Comparison of ENCODE assay signal across 20 cellular contexts in genomic region chr1:21547876-21548275, GRCh38. TPM values are rescaled to one million over a fixed set of nuclear protein-coding genes. Genes with fewer than 3 reads are reported as not detected.
"Had no signal": no experiment of that assay in that cellular context is flagged by ENCODE, and none has a peak within 500 bp of the region (broad histone marks: within the 10 kb centered on the region; RNA-seq: fewer than 3 reads in every experiment).

No MANE protein-coding gene starts in this region.

- H3K27ac ChIP-seq: brain microvascular endothelial cell, colonic mucosa, gastrocnemius medialis, ovary, SK-N-MC, thyroid gland had no signal

- H3K27me3 ChIP-seq: brain microvascular endothelial cell, colonic mucosa, ovary, thyroid gland had no signal

- H3K4me3 Mint-ChIP-seq: activated CD4-positive, alpha-beta memory T cell treated with anti-CD3 and anti-CD28 coated beads, Interleukin-2, amount 10 ng/mL, durations not matched to agents 7 days and 5 days; activated CD4-positive, alpha-beta T cell treated with anti-CD3 and anti-CD28 coated beads for 36 hours; activated CD8-positive, alpha-beta memory T cell treated with anti-CD3 and anti-CD28 coated beads, Interleukin-2, amount 10 ng/mL, durations not matched to agents 7 days and 5 days; activated naive CD4-positive, alpha-beta T cell treated with anti-CD3 and anti-CD28 coated beads for 36 hours; central memory CD8-positive, alpha-beta T cell; nephron progenitor cell had no signal

- H3K9me3 Mint-ChIP-seq: activated CD4-positive, alpha-beta memory T cell treated with anti-CD3 and anti-CD28 coated beads, Interleukin-2, amount 10 ng/mL, durations not matched to agents 7 days and 5 days; activated naive CD4-positive, alpha-beta T cell treated with anti-CD3 and anti-CD28 coated beads for 36 hours; activated T-helper 2 cell treated with anti-CD3 and anti-CD28 coated beads, Interferon-gamma antibody, Interleukin-2, Interleukin-4, amounts not matched to agents 10 μg/mL and 5 μg/mL and 100 μg/mL, durations not matched to agents 14 hours and 24 hours and 36 hours; central memory CD8-positive, alpha-beta T cell; nephron progenitor cell had no signal

- H3K27ac Mint-ChIP-seq: activated CD4-positive, alpha-beta memory T cell treated with anti-CD3 and anti-CD28 coated beads, Interleukin-2, amount 10 ng/mL, durations not matched to agents 7 days and 5 days; activated CD4-positive, alpha-beta T cell treated with anti-CD3 and anti-CD28 coated beads for 36 hours; activated CD8-positive, alpha-beta memory T cell treated with anti-CD3 and anti-CD28 coated beads, Interleukin-2, amount 10 ng/mL, durations not matched to agents 7 days and 5 days; activated naive CD4-positive, alpha-beta T cell treated with anti-CD3 and anti-CD28 coated beads for 36 hours; activated T-helper 2 cell treated with anti-CD3 and anti-CD28 coated beads, Interferon-gamma antibody, Interleukin-2, Interleukin-4, amounts not matched to agents 10 μg/mL and 5 μg/mL and 100 μg/mL, durations not matched to agents 14 hours and 24 hours and 36 hours; nephron progenitor cell had no signal

- H3K9me3 ChIP-seq: colonic mucosa, gastrocnemius medialis, ovary, spleen, thyroid gland had no signal

- H3K4me1 ChIP-seq: colonic mucosa, gastrocnemius medialis, thyroid gland had no signal

- DNase-seq: activated CD4-positive, alpha-beta memory T cell treated with anti-CD3 and anti-CD28 coated beads, Interleukin-2, amount 10 ng/mL, durations not matched to agents 7 days and 5 days; activated CD4-positive, alpha-beta T cell treated with anti-CD3 and anti-CD28 coated beads for 36 hours; activated CD8-positive, alpha-beta memory T cell treated with anti-CD3 and anti-CD28 coated beads, Interleukin-2, amount 10 ng/mL, durations not matched to agents 7 days and 5 days; activated naive CD4-positive, alpha-beta T cell treated with anti-CD3 and anti-CD28 coated beads for 36 hours; aorta; brain microvascular endothelial cell; colonic mucosa; gastrocnemius medialis; left colon; nephron progenitor cell; ovary; spleen; stimulated activated CD4-positive, alpha-beta T cell treated with anti-CD3 and anti-CD28 coated beads, Interleukin-4, amount 100 ng/mL, for 4 hours; stimulated activated naive CD4-positive, alpha-beta T cell; thyroid gland had no signal

- H3K4me1 Mint-ChIP-seq: activated CD4-positive, alpha-beta T cell treated with anti-CD3 and anti-CD28 coated beads for 36 hours; central memory CD8-positive, alpha-beta T cell had no signal

- H3K36me3 ChIP-seq: brain microvascular endothelial cell, colonic mucosa, gastrocnemius medialis, ovary, spleen, thyroid gland had no signal

- ATAC-seq: activated CD4-positive, alpha-beta T cell treated with anti-CD3 and anti-CD28 coated beads for 36 hours; activated CD8-positive, alpha-beta memory T cell treated with anti-CD3 and anti-CD28 coated beads, Interleukin-2, amount 10 ng/mL, durations not matched to agents 7 days and 5 days; gastrocnemius medialis; left colon had no signal

- H3K36me3 Mint-ChIP-seq: activated CD8-positive, alpha-beta memory T cell treated with anti-CD3 and anti-CD28 coated beads, Interleukin-2, amount 10 ng/mL, durations not matched to agents 7 days and 5 days had no signal

- H3K4me3 ChIP-seq: colonic mucosa, gastrocnemius medialis, lung, ovary, SK-N-MC, spleen, thyroid gland had no signal

RNA-seq across cellular contexts. Expression of gene ALPL, which starts 38.7 kb away (rescaled TPM):
- total RNA-seq: activated CD4-positive, alpha-beta memory T cell treated with anti-CD3 and anti-CD28 coated beads, Interleukin-2, amount 10 ng/mL, durations not matched to agents 7 days and 5 days; activated CD4-positive, alpha-beta T cell treated with anti-CD3 and anti-CD28 coated beads for 36 hours; activated CD8-positive, alpha-beta memory T cell treated with anti-CD3 and anti-CD28 coated beads, Interleukin-2, amount 10 ng/mL, durations not matched to agents 7 days and 5 days; activated naive CD4-positive, alpha-beta T cell treated with anti-CD3 and anti-CD28 coated beads for 36 hours; activated T-helper 2 cell treated with anti-CD3 and anti-CD28 coated beads, Interferon-gamma antibody, Interleukin-2, Interleukin-4, amounts not matched to agents 10 μg/mL and 5 μg/mL and 100 μg/mL, durations not matched to agents 14 hours and 24 hours and 36 hours; T-helper 2 cell treated with Interferon-gamma antibody and Interleukin-4, amounts not matched to agents 100 ng/mL and 5 ng/mL, for 36 hours had no signal
